Comparison of ENCODE assay signal across 1 cellular context in the genomic region with DNA sequence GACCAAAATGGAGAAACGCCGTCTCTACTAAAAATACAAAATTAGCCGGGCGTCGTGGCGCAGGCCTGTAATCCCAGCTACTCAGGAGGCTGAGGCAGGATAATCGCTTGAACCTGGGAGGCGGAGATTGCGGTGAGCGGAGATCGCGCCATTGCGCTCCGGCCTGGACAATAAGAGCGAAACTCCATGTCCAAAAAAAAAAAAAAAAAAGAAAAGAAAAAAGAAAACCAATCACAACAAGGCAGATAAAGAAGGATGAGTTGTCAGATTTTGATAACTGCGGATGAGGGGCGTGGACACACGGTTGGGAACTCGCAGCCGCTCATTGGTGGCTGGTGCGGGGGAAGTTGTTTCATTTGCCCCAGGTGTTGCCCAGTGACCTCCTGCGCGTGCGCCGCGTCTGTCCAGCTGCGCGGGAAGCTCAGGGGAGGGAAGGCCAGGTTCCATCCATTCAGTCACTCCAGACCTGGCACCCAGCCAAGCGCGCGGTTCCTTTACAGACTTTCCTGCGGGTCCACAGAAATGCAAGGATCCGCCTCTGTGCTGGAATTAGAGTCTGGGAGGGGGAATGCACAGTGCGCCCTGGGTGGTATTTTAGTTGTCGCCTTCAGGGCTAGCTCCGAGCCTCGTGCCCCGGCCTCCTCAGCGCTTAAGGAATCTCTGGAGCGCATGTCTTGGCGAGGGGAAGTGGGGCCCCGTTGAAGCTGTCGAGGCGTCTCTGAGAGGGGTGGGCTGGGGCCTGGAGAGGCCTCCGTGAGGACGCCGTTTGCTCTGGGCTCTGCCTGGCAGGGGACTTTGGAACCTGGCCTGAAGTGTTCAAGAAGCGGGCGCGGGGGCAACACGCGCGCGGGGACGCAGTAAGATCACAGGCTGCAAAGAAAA.
TF ChIP-seq lines count a peak whose summit lies in the region.

No MANE protein-coding gene starts in this region.

TF ChIP-seq in HepG2, 621 proteins besides CTCF, POLR2A, EP300 and RAD21 (continues in another document):
- TF ChIP-seq, protein P1, sequence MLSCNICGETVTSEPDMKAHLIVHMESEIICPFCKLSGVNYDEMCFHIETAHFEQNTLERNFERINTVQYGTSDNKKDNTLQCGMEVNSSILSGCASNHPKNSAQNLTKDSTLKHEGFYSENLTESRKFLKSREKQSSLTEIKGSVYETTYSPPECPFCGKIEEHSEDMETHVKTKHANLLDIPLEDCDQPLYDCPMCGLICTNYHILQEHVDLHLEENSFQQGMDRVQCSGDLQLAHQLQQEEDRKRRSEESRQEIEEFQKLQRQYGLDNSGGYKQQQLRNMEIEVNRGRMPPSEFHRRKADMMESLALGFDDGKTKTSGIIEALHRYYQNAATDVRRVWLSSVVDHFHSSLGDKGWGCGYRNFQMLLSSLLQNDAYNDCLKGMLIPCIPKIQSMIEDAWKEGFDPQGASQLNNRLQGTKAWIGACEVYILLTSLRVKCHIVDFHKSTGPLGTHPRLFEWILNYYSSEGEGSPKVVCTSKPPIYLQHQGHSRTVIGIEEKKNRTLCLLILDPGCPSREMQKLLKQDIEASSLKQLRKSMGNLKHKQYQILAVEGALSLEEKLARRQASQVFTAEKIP (CRISPR knock-in tag; IDR thresholded peaks at IDR 0.05; ENCODE audit: borderline replicate concordance): no peak
- TF ChIP-seq SALL1 (CRISPR knock-in tag; IDR thresholded peaks at IDR 0.05): peak; percentile 60
- TF ChIP-seq, protein P2, sequence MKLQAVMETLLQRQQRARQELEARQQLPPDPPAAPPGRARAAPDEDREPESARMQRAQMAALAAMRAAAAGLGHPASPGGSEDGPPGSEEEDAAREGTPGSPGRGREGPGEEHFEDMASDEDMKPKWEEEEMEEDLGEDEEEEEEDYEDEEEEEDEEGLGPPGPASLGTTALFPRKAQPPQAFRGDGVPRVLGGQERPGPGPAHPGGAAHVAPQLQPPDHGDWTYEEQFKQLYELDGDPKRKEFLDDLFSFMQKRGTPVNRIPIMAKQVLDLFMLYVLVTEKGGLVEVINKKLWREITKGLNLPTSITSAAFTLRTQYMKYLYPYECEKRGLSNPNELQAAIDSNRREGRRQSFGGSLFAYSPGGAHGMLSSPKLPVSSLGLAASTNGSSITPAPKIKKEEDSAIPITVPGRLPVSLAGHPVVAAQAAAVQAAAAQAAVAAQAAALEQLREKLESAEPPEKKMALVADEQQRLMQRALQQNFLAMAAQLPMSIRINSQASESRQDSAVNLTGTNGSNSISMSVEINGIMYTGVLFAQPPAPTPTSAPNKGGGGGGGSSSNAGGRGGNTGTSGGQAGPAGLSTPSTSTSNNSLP (IDR thresholded peaks at IDR 0.05; ENCODE audit: low read depth, low read length): no peak
- TF ChIP-seq FOSL1 (CRISPR knock-in tag; IDR thresholded peaks at IDR 0.05; ENCODE audit: borderline replicate concordance): no peak
- 0 out of 2 replicates have a peak, but pooled peaks have one; percentile 12 for TF ChIP-seq ZNF761 (CRISPR knock-in tag; conservative IDR thresholded peaks at IDR 0.05)
- no peak for TF ChIP-seq TRIM24 (CRISPR knock-in tag; IDR thresholded peaks at IDR 0.05)
- 0 out of 2 replicates have a peak, but pooled peaks have one; percentile 14 for TF ChIP-seq ZNF589 (CRISPR knock-in tag; conservative IDR thresholded peaks at IDR 0.05)
- TF ChIP-seq, protein P3, sequence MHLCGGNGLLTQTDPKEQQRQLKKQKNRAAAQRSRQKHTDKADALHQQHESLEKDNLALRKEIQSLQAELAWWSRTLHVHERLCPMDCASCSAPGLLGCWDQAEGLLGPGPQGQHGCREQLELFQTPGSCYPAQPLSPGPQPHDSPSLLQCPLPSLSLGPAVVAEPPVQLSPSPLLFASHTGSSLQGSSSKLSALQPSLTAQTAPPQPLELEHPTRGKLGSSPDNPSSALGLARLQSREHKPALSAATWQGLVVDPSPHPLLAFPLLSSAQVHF (CRISPR knock-in tag; IDR thresholded peaks at IDR 0.05): peak; percentile 90
- TF ChIP-seq ZNF616 (CRISPR knock-in tag; IDR thresholded peaks at IDR 0.05; ENCODE audit: low read depth): peak; percentile 28; the same call in 1 of the 2 replicates
- TF ChIP-seq NFYC (CRISPR knock-in tag; IDR thresholded peaks at IDR 0.05): peak; percentile 71
- TF ChIP-seq TBX3 (IDR thresholded peaks at IDR 0.05; ENCODE audit: borderline replicate concordance): no peak
- no peak for TF ChIP-seq MXD4 (CRISPR knock-in tag; IDR thresholded peaks at IDR 0.05)
- peak; percentile 84 for TF ChIP-seq ZNF883 (CRISPR knock-in tag; IDR thresholded peaks at IDR 0.05; ENCODE audit: not compliant biosample characterization)
- TF ChIP-seq ETV6 (CRISPR knock-in tag; conservative IDR thresholded peaks at IDR 0.05): no peak
- TF ChIP-seq, protein P4, sequence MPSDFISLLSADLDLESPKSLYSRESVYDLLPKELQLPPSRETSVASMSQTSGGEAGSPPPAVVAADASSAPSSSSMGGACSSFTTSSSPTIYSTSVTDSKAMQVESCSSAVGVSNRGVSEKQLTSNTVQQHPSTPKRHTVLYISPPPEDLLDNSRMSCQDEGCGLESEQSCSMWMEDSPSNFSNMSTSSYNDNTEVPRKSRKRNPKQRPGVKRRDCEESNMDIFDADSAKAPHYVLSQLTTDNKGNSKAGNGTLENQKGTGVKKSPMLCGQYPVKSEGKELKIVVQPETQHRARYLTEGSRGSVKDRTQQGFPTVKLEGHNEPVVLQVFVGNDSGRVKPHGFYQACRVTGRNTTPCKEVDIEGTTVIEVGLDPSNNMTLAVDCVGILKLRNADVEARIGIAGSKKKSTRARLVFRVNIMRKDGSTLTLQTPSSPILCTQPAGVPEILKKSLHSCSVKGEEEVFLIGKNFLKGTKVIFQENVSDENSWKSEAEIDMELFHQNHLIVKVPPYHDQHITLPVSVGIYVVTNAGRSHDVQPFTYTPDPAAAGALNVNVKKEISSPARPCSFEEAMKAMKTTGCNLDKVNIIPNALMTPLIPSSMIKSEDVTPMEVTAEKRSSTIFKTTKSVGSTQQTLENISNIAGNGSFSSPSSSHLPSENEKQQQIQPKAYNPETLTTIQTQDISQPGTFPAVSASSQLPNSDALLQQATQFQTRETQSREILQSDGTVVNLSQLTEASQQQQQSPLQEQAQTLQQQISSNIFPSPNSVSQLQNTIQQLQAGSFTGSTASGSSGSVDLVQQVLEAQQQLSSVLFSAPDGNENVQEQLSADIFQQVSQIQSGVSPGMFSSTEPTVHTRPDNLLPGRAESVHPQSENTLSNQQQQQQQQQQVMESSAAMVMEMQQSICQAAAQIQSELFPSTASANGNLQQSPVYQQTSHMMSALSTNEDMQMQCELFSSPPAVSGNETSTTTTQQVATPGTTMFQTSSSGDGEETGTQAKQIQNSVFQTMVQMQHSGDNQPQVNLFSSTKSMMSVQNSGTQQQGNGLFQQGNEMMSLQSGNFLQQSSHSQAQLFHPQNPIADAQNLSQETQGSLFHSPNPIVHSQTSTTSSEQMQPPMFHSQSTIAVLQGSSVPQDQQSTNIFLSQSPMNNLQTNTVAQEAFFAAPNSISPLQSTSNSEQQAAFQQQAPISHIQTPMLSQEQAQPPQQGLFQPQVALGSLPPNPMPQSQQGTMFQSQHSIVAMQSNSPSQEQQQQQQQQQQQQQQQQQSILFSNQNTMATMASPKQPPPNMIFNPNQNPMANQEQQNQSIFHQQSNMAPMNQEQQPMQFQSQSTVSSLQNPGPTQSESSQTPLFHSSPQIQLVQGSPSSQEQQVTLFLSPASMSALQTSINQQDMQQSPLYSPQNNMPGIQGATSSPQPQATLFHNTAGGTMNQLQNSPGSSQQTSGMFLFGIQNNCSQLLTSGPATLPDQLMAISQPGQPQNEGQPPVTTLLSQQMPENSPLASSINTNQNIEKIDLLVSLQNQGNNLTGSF (CRISPR knock-in tag; IDR thresholded peaks at IDR 0.05): peak; percentile 48; the same call in 1 of the 2 replicates
- TF ChIP-seq ZNF282 (IDR thresholded peaks at IDR 0.05; ENCODE audit: partially characterized antibody): no peak
- no peak for TF ChIP-seq ZNF235 (CRISPR knock-in tag; IDR thresholded peaks at IDR 0.05; ENCODE audit: borderline replicate concordance)
- TF ChIP-seq, protein P5, sequence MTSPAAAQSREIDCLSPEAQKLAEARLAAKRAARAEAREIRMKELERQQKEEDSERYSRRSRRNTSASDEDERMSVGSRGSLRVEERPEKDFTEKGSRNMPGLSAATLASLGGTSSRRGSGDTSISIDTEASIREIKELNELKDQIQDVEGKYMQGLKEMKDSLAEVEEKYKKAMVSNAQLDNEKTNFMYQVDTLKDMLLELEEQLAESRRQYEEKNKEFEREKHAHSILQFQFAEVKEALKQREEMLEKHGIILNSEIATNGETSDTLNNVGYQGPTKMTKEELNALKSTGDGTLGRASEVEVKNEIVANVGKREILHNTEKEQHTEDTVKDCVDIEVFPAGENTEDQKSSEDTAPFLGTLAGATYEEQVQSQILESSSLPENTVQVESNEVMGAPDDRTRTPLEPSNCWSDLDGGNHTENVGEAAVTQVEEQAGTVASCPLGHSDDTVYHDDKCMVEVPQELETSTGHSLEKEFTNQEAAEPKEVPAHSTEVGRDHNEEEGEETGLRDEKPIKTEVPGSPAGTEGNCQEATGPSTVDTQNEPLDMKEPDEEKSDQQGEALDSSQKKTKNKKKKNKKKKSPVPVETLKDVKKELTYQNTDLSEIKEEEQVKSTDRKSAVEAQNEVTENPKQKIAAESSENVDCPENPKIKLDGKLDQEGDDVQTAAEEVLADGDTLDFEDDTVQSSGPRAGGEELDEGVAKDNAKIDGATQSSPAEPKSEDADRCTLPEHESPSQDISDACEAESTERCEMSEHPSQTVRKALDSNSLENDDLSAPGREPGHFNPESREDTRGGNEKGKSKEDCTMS (CRISPR knock-in tag; conservative IDR thresholded peaks at IDR 0.05): no peak
- TF ChIP-seq, protein P6, sequence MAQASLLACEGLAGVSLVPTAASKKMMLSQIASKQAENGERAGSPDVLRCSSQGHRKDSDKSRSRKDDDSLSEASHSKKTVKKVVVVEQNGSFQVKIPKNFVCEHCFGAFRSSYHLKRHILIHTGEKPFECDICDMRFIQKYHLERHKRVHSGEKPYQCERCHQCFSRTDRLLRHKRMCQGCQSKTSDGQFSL (CRISPR knock-in tag; IDR thresholded peaks at IDR 0.05): no peak
- TF ChIP-seq ZNF678 (CRISPR knock-in tag; IDR thresholded peaks at IDR 0.05): no peak
- TF ChIP-seq ZBTB7A (CRISPR knock-in tag; IDR thresholded peaks at IDR 0.05): no peak
- no peak for TF ChIP-seq KLF6 (CRISPR knock-in tag; IDR thresholded peaks at IDR 0.05)
- TF ChIP-seq, protein P7, sequence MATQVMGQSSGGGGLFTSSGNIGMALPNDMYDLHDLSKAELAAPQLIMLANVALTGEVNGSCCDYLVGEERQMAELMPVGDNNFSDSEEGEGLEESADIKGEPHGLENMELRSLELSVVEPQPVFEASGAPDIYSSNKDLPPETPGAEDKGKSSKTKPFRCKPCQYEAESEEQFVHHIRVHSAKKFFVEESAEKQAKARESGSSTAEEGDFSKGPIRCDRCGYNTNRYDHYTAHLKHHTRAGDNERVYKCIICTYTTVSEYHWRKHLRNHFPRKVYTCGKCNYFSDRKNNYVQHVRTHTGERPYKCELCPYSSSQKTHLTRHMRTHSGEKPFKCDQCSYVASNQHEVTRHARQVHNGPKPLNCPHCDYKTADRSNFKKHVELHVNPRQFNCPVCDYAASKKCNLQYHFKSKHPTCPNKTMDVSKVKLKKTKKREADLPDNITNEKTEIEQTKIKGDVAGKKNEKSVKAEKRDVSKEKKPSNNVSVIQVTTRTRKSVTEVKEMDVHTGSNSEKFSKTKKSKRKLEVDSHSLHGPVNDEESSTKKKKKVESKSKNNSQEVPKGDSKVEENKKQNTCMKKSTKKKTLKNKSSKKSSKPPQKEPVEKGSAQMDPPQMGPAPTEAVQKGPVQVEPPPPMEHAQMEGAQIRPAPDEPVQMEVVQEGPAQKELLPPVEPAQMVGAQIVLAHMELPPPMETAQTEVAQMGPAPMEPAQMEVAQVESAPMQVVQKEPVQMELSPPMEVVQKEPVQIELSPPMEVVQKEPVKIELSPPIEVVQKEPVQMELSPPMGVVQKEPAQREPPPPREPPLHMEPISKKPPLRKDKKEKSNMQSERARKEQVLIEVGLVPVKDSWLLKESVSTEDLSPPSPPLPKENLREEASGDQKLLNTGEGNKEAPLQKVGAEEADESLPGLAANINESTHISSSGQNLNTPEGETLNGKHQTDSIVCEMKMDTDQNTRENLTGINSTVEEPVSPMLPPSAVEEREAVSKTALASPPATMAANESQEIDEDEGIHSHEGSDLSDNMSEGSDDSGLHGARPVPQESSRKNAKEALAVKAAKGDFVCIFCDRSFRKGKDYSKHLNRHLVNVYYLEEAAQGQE (IDR thresholded peaks at IDR 0.05; ENCODE audit: borderline replicate concordance in 1 of 2, low read depth in 1 of 2, low read length in 2 of 2): no peak
- TF ChIP-seq, protein P8, sequence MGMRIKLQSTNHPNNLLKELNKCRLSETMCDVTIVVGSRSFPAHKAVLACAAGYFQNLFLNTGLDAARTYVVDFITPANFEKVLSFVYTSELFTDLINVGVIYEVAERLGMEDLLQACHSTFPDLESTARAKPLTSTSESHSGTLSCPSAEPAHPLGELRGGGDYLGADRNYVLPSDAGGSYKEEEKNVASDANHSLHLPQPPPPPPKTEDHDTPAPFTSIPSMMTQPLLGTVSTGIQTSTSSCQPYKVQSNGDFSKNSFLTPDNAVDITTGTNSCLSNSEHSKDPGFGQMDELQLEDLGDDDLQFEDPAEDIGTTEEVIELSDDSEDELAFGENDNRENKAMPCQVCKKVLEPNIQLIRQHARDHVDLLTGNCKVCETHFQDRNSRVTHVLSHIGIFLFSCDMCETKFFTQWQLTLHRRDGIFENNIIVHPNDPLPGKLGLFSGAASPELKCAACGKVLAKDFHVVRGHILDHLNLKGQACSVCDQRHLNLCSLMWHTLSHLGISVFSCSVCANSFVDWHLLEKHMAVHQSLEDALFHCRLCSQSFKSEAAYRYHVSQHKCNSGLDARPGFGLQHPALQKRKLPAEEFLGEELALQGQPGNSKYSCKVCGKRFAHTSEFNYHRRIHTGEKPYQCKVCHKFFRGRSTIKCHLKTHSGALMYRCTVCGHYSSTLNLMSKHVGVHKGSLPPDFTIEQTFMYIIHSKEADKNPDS (CRISPR knock-in tag; IDR thresholded peaks at IDR 0.05): 0 out of 2 replicates have a peak, but pooled peaks have one; percentile 18
- peak; percentile 52; the same call in 1 of the 2 replicates for TF ChIP-seq ZNF468 (CRISPR knock-in tag; IDR thresholded peaks at IDR 0.05)
- TF ChIP-seq, protein P9, sequence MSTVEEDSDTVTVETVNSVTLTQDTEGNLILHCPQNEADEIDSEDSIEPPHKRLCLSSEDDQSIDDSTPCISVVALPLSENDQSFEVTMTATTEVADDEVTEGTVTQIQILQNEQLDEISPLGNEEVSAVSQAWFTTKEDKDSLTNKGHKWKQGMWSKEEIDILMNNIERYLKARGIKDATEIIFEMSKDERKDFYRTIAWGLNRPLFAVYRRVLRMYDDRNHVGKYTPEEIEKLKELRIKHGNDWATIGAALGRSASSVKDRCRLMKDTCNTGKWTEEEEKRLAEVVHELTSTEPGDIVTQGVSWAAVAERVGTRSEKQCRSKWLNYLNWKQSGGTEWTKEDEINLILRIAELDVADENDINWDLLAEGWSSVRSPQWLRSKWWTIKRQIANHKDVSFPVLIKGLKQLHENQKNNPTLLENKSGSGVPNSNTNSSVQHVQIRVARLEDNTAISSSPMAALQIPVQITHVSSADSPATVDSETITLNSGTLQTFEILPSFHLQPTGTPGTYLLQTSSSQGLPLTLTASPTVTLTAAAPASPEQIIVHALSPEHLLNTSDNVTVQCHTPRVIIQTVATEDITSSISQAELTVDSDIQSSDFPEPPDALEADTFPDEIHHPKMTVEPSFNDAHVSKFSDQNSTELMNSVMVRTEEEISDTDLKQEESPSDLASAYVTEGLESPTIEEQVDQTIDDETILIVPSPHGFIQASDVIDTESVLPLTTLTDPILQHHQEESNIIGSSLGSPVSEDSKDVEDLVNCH (CRISPR knock-in tag; IDR thresholded peaks at IDR 0.05): no peak
- TF ChIP-seq ZNF607 (CRISPR knock-in tag; IDR thresholded peaks at IDR 0.05; ENCODE audit: borderline replicate concordance): no peak; the same call in 1 of the 2 replicates
